In the genomic region with DNA sequence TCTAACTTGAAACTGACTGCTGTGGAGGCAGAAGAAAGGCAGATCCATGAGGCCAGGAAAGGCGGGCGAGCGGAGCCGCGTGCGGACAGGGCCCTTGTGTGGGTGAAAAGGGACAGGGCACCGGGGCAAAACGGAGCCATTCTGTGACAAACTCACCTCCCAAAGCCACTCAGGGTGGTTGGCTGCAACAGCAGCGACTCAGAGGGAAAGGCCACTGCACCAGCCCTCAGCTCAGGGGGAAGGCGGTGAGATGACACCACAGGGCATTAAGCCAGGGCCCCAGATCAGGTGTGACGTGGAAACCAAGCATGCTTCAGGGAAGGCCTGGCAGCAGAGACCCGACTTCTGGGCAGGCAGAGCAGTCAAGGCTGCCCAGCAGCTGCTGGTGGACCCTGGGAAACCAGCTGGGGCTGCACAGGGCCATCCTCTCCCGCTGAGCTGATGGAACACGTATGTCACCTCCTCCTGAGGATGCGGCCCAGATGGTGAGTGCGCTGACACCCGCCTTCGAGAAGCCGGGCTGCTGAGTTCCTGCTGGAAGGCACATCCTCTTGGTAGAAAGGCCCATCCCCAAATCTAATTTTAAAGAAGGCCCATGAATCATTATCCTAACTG, we compare ENCODE assay signal across 12 cellular contexts.
DNase-seq lines count a peak whose midpoint lies in the region; ATAC-seq and TF ChIP-seq lines count a peak whose summit lies in the region.
"Had no signal": no experiment of that assay in that cellular context is flagged by ENCODE, and none has a peak within 500 bp of the region (broad histone marks: within the 10 kb centered on the region; RNA-seq: fewer than 3 reads in every experiment).

No MANE protein-coding gene starts in this region.

- ATAC-seq in psoas muscle (peak; percentile 59 to 92 (median 86)), GM21447 (IDR thresholded peaks at IDR 0.05; ENCODE audit: unreplicated experiment) (no peak)

- H3K9me3 Mint-ChIP-seq in T-helper 1 cell treated with Interleukin-12 subunit alpha and Interleukin-12 subunit beta and Interleukin-4 antibody, amounts not matched to agents 30 μg/mL and 1 μg/mL, for 36 hours, result peaks cover 25% of the 10 kb centered on the region
- peaks cover 18% of the 10 kb centered on the region for H3K9me3 Mint-ChIP-seq in chondrocyte (ENCODE audit: low read depth)

- no peak overlapping the region for H3K4me3 ChIP-seq in psoas muscle

- no peak for DNase-seq in T-helper 1 cell
- no peak for DNase-seq in chondrocyte (ENCODE audit: low spot score)
- peak; percentile 39 to 78 for DNase-seq in psoas muscle
- DNase-seq in germinal center (ENCODE audit: low spot score), result no peak
- no peak for DNase-seq in epidermal melanocyte (ENCODE audit: insufficient read length, low spot score)
- DNase-seq: dorsolateral prefrontal cortex; midbrain; NCI-H2081; stimulated activated CD8-positive, alpha-beta memory T cell treated with anti-CD3 and anti-CD28 coated beads, Interleukin-4, amount 100 ng/mL, for 48 hours had no signal

- H3K36me3 ChIP-seq in KOPT-K1 (ENCODE audit: insufficient read depth, low read length) (peaks cover 9% of the 10 kb centered on the region), psoas muscle (ENCODE audit: insufficient read depth in 1 of 2, low read depth in 1 of 2) (no peaks in the 10 kb centered on the region)

- peaks cover 50% of the 10 kb centered on the region for H3K4me1 Mint-ChIP-seq in T-helper 1 cell treated with Interleukin-12 subunit alpha and Interleukin-12 subunit beta and Interleukin-4 antibody, amounts not matched to agents 30 μg/mL and 1 μg/mL, for 36 hours (ENCODE audit: low read depth)
- H3K4me1 Mint-ChIP-seq in chondrocyte (ENCODE audit: low read depth), result peaks cover 40% of the 10 kb centered on the region

- H3K27me3 ChIP-seq in psoas muscle (ENCODE audit: insufficient read depth in 3 of 3, low read length in 2 of 3), result no peaks in the 10 kb centered on the region
- H3K27me3 ChIP-seq: dorsolateral prefrontal cortex had no signal

- peak overlapping the region; percentile 95 for H3K27ac Mint-ChIP-seq in T-helper 1 cell treated with Interleukin-12 subunit alpha and Interleukin-12 subunit beta and Interleukin-4 antibody, amounts not matched to agents 30 μg/mL and 1 μg/mL, for 36 hours
- peak overlapping the region; percentile 57 for H3K27ac Mint-ChIP-seq in chondrocyte (ENCODE audit: unreplicated experiment)

- H3K27ac ChIP-seq in KOPT-K1 (ENCODE audit: low read depth, low read length, poor library complexity, severe bottlenecking) (peak overlapping the region; percentile 91), psoas muscle (peak overlapping the region; percentile 71)

- intact Hi-C loops in psoas muscle (cut with DNase I), result no loop called here

- TF ChIP-seq CTCF in chondrocyte (IDR thresholded peaks at IDR 0.05), result no peak
- no peak for TF ChIP-seq CTCF in psoas muscle (IDR thresholded peaks at IDR 0.05)

- H3K4me1 ChIP-seq in psoas muscle, result peaks cover 26% of the 10 kb centered on the region

- H3K4me3 Mint-ChIP-seq in T-helper 1 cell treated with Interleukin-12 subunit alpha and Interleukin-12 subunit beta and Interleukin-4 antibody, amounts not matched to agents 30 μg/mL and 1 μg/mL, for 36 hours, result no peak overlapping the region
- H3K4me3 Mint-ChIP-seq in chondrocyte (ENCODE audit: unreplicated experiment), result no peak overlapping the region

- H3K36me3 Mint-ChIP-seq in T-helper 1 cell treated with Interleukin-12 subunit alpha and Interleukin-12 subunit beta and Interleukin-4 antibody, amounts not matched to agents 30 μg/mL and 1 μg/mL, for 36 hours (ENCODE audit: low read depth), result peaks cover 36% of the 10 kb centered on the region
- H3K36me3 Mint-ChIP-seq in chondrocyte (ENCODE audit: low read depth), result peaks cover 11% of the 10 kb centered on the region

- H3K9me3 ChIP-seq in KOPT-K1 (ENCODE audit: insufficient read depth, low read length, poor library complexity, severe bottlenecking) (peaks cover 22% of the 10 kb centered on the region), psoas muscle (peaks cover 17% of the 10 kb centered on the region)

- WGBS in psoas muscle, 3 donors, result 36 to 53% (median 43%) methylated on average over 19 of the region's 19 CpGs

- H3K27me3 Mint-ChIP-seq in T-helper 1 cell treated with Interleukin-12 subunit alpha and Interleukin-12 subunit beta and Interleukin-4 antibody, amounts not matched to agents 30 μg/mL and 1 μg/mL, for 36 hours (ENCODE audit: low read depth), result no peaks in the 10 kb centered on the region
- no peaks in the 10 kb centered on the region for H3K27me3 Mint-ChIP-seq in chondrocyte (ENCODE audit: low read depth)

Comparison
In these comparisons a context has a peak if more than half of its experiments do, and no peak if none do; other contexts are left out.
1. DNase-seq: peak in psoas muscle (2 of 2); none in T-helper 1 cell (0 of 5), chondrocyte (single experiment), germinal center (single experiment) and epidermal melanocyte (single experiment).